ENCODE assay signal across 14 cellular contexts in genomic region chr4:107838763-107839162, GRCh38. TPM values are rescaled to one million over a fixed set of nuclear protein-coding genes. Genes with fewer than 3 reads are reported as not detected.
A peak's percentile ranks its signal among the peaks of the same experiment; 100 is the strongest.
DNase-seq lines count a peak whose midpoint lies in the region; ATAC-seq and TF ChIP-seq lines count a peak whose summit lies in the region.
"Had no signal": no experiment of that assay in that cellular context is flagged by ENCODE, and none has a peak within 500 bp of the region (broad histone marks: within the 10 kb centered on the region; RNA-seq: fewer than 3 reads in every experiment).

No MANE protein-coding gene starts in this region.

- DNase-seq in DMS53 (lab: John Stamatoyannopoulos, UW) (peak; percentile 6), DMS53 treated with DMSO at 0.1 percent for 48 hours (lab: John Stamatoyannopoulos, UW; ENCODE audit: unreplicated experiment) (no peak), NOMO-1 treated with dmso at 0.1 percent for 144 hours (lab: John Stamatoyannopoulos, UW; ENCODE audit: unreplicated experiment) (peak; percentile 26), fibroblast of pulmonary artery (ENCODE audit: low read depth) (peak; percentile 58), sciatic nerve (ENCODE audit: low spot score) (no peak), middle frontal gyrus (ENCODE audit: extremely low spot score, low spot score) (no peak), nephron progenitor cell (no peak)
- DNase-seq: 8988T; activated naive CD4-positive, alpha-beta T cell treated with anti-CD3 and anti-CD28 coated beads for 36 hours; immature natural killer cell; NCI-H446; RPMI8226 had no signal

- no peaks in the 10 kb centered on the region for H3K27me3 Mint-ChIP-seq in nephron progenitor cell (ENCODE audit: low read depth, poor library complexity)

- intact Hi-C loops in sciatic nerve (cut with DNase I): no loop called here

- no peak overlapping the region for H3K4me3 ChIP-seq in fibroblast of pulmonary artery (replicated peaks; ENCODE audit: low read depth, low read length)

- TF ChIP-seq CTCF in fibroblast of pulmonary artery (IDR thresholded peaks at IDR 0.05; ENCODE audit: low read length, missing control alignments) (no peak), nephron progenitor cell (IDR thresholded peaks at IDR 0.05) (no peak)

- no peak overlapping the region for H3K27ac Mint-ChIP-seq in nephron progenitor cell
- H3K27ac Mint-ChIP-seq: activated naive CD4-positive, alpha-beta T cell treated with anti-CD3 and anti-CD28 coated beads for 36 hours; immature natural killer cell had no signal

- no peaks in the 10 kb centered on the region for H3K4me1 Mint-ChIP-seq in nephron progenitor cell
- H3K4me1 Mint-ChIP-seq: central memory CD8-positive, alpha-beta T cell; immature natural killer cell had no signal

- H3K36me3 Mint-ChIP-seq in nephron progenitor cell (ENCODE audit: low read depth): no peaks in the 10 kb centered on the region
- H3K36me3 Mint-ChIP-seq: immature natural killer cell had no signal

- ATAC-seq in sciatic nerve: peak; percentile 75
- ATAC-seq in GM18519 (IDR thresholded peaks at IDR 0.05; ENCODE audit: low FRiP score, unreplicated experiment): no peak

- H3K9me3 Mint-ChIP-seq in nephron progenitor cell: no peaks in the 10 kb centered on the region
- H3K9me3 Mint-ChIP-seq: activated naive CD4-positive, alpha-beta T cell treated with anti-CD3 and anti-CD28 coated beads for 36 hours had no signal

- no peak overlapping the region for H3K4me3 Mint-ChIP-seq in nephron progenitor cell
- H3K4me3 Mint-ChIP-seq: activated naive CD4-positive, alpha-beta T cell treated with anti-CD3 and anti-CD28 coated beads for 36 hours; central memory CD8-positive, alpha-beta T cell; immature natural killer cell had no signal

RNA-seq across cellular contexts. Expression of gene SGMS2, which starts 14.0 kb away (rescaled TPM):
- 43.6 TPM for total RNA-seq in sciatic nerve

Comparison
In these comparisons a context has a peak if more than half of its experiments do, and no peak if none do; other contexts are left out.
1. DNase-seq: peak in DMS53 (single experiment), NOMO-1 treated with dmso at 0.1 percent for 144 hours (single experiment) and fibroblast of pulmonary artery (single experiment); none in DMS53 treated with DMSO at 0.1 percent for 48 hours (single experiment), sciatic nerve (single experiment), middle frontal gyrus (single experiment) and nephron progenitor cell (single experiment).